26 cellular contexts compared by ENCODE assay signal in genomic region chr6:147116043-147116442, GRCh38.
"Had no signal": no experiment of that assay in that cellular context is flagged by ENCODE, and none has a peak within 500 bp of the region (broad histone marks: within the 10 kb centered on the region; RNA-seq: fewer than 3 reads in every experiment).

No MANE protein-coding gene starts in this region.

- H3K36me3 Mint-ChIP-seq: mesothelial cell of epicardium; natural killer cell; stimulated activated naive B cell treated with anti-CD40 and anti-IgM and Interleukin-4, amounts not matched to agents 10 μg/mL and 1 μg/mL and 100 μg/mL, for 72 hours had no signal

- H3K4me3 Mint-ChIP-seq: mesothelial cell of epicardium; naive B cell; natural killer cell; nephron progenitor cell; stimulated activated naive B cell treated with anti-CD40 and anti-IgM and Interleukin-4, amounts not matched to agents 10 μg/mL and 1 μg/mL and 100 μg/mL, for 72 hours had no signal

- DNase-seq: islet precursor cell; left ventricle myocardium inferior; mesendoderm; naive B cell; natural killer cell; nephron progenitor cell; occipital lobe; posterior cingulate gyrus; retina; right cardiac atrium; stimulated activated CD4-positive, alpha-beta T cell treated with anti-CD3 and anti-CD28 coated beads, Interleukin-12 subunit alpha, Interleukin-12 subunit beta, amount 100 ng/mL, for 4 hours; stimulated activated CD4-positive, alpha-beta T cell treated with anti-CD3 and anti-CD28 coated beads, Interleukin-15, amount 100 ng/mL, for 24 hours; stimulated activated CD4-positive, alpha-beta T cell treated with anti-CD3 and anti-CD28 coated beads, Interleukin-2, amount 100 ng/mL, for 24 hours; stimulated activated CD4-positive, alpha-beta T cell treated with anti-CD3 and anti-CD28 coated beads, Interleukin-4, amount 100 ng/mL, for 1 hour; stimulated activated naive B cell treated with anti-CD40 and anti-IgM and Interleukin-4, amounts not matched to agents 10 μg/mL and 1 μg/mL and 100 μg/mL, for 72 hours; stimulated activated naive CD8-positive, alpha-beta T cell treated with anti-CD3 and anti-CD28 coated beads, Interleukin-15, Interleukin-2, amounts not matched to agents 100 U/mL and 50 U/mL, for 24 hours; stomach; testis; thyroid gland; transverse colon; upper lobe of right lung had no signal

- H3K9me3 ChIP-seq: prostate gland, testis, thyroid gland, transverse colon, upper lobe of right lung had no signal

- H3K4me1 ChIP-seq: left ventricle myocardium inferior, prostate gland, stomach, testis, thyroid gland, upper lobe of right lung had no signal

- ATAC-seq: natural killer cell; right cardiac atrium; sciatic nerve; stimulated activated naive B cell treated with anti-CD40 and anti-IgM and Interleukin-4, amounts not matched to agents 10 μg/mL and 1 μg/mL and 100 μg/mL, for 72 hours; stimulated activated naive CD8-positive, alpha-beta T cell treated with anti-CD3 and anti-CD28 coated beads, Interleukin-15, Interleukin-2, amounts not matched to agents 100 U/mL and 50 U/mL, for 24 hours; upper lobe of right lung had no signal

- H3K4me3 ChIP-seq: left ventricle myocardium inferior, lung, prostate gland, skin epidermis, stomach, testis, thyroid gland, transverse colon, upper lobe of right lung had no signal

- H3K4me1 Mint-ChIP-seq: naive B cell; natural killer cell; nephron progenitor cell; stimulated activated naive B cell treated with anti-CD40 and anti-IgM and Interleukin-4, amounts not matched to agents 10 μg/mL and 1 μg/mL and 100 μg/mL, for 72 hours had no signal

- H3K27ac Mint-ChIP-seq: mesothelial cell of epicardium; naive B cell; natural killer cell; nephron progenitor cell; stimulated activated naive B cell treated with anti-CD40 and anti-IgM and Interleukin-4, amounts not matched to agents 10 μg/mL and 1 μg/mL and 100 μg/mL, for 72 hours had no signal

- H3K36me3 ChIP-seq: prostate gland, stomach, thyroid gland, transverse colon, upper lobe of right lung had no signal

- H3K27ac ChIP-seq: left ventricle myocardium inferior, prostate gland, skin epidermis, stomach, testis, thyroid gland, transverse colon, upper lobe of right lung had no signal

- H3K27me3 ChIP-seq: stomach, testis, thyroid gland, transverse colon, upper lobe of right lung had no signal
